Comparison of ENCODE assay signal across 14 cellular contexts in genomic region chr5:109403469-109403868, GRCh38.
"Had no signal": no experiment of that assay in that cellular context is flagged by ENCODE, and none has a peak within 500 bp of the region (broad histone marks: within the 10 kb centered on the region; RNA-seq: fewer than 3 reads in every experiment).

No MANE protein-coding gene starts in this region.

- H3K4me3 Mint-ChIP-seq: activated T-helper 1 cell treated with anti-CD3 and anti-CD28 coated beads, Interleukin-12 subunit alpha, Interleukin-12 subunit beta, Interleukin-2, Interleukin-4 antibody, amounts not matched to agents 30 ng/mL and 10 ng/mL and 1 ng/mL, durations not matched to agents 14 hours and 24 hours and 36 hours; dendritic cell treated with granulocyte-macrophage colony-stimulating factor and Interleukin-4, amounts not matched to agents 40 ng/mL and 50 ng/mL, for 4 days; nephron had no signal

- H3K27me3 ChIP-seq: cardiac muscle cell, right lobe of liver, thyroid gland had no signal

- ATAC-seq: left cardiac atrium, right lobe of liver had no signal

- H3K9me3 ChIP-seq: right lobe of liver, thyroid gland had no signal

- H3K27me3 Mint-ChIP-seq: dendritic cell treated with granulocyte-macrophage colony-stimulating factor and Interleukin-4, amounts not matched to agents 40 ng/mL and 50 ng/mL, for 4 days had no signal

- H2AFZ ChIP-seq: parathyroid adenoma had no signal

- H3K4me3 ChIP-seq: cardiac muscle cell, right lobe of liver, thyroid gland had no signal

- H3K9ac ChIP-seq: parathyroid adenoma had no signal

- H3K27ac Mint-ChIP-seq: activated T-helper 1 cell treated with anti-CD3 and anti-CD28 coated beads, Interleukin-12 subunit alpha, Interleukin-12 subunit beta, Interleukin-2, Interleukin-4 antibody, amounts not matched to agents 30 ng/mL and 10 ng/mL and 1 ng/mL, durations not matched to agents 14 hours and 24 hours and 36 hours; dendritic cell treated with granulocyte-macrophage colony-stimulating factor and Interleukin-4, amounts not matched to agents 40 ng/mL and 50 ng/mL, for 4 days; nephron had no signal

- DNase-seq: activated CD4-positive, alpha-beta T cell treated with anti-CD3 and anti-CD28 coated beads for 4 hours; activated CD8-positive, alpha-beta memory T cell treated with anti-CD3 and anti-CD28 coated beads, Interleukin-2, amount 50 U/mL, for 4 hours; left cardiac atrium; mesendoderm; right lobe of liver; small intestine; stimulated activated CD4-positive, alpha-beta T cell treated with anti-CD3 and anti-CD28 coated beads, Interleukin-4, amount 100 ng/mL, for 1 hour; thyroid gland; WERI-Rb-1 had no signal

- H3K9me3 Mint-ChIP-seq: activated T-helper 1 cell treated with anti-CD3 and anti-CD28 coated beads, Interleukin-12 subunit alpha, Interleukin-12 subunit beta, Interleukin-2, Interleukin-4 antibody, amounts not matched to agents 30 ng/mL and 10 ng/mL and 1 ng/mL, durations not matched to agents 14 hours and 24 hours and 36 hours; dendritic cell treated with granulocyte-macrophage colony-stimulating factor and Interleukin-4, amounts not matched to agents 40 ng/mL and 50 ng/mL, for 4 days had no signal

- H3K36me3 ChIP-seq: right lobe of liver, thyroid gland had no signal

- H3K27ac ChIP-seq: cardiac muscle cell, parathyroid adenoma, right lobe of liver, thyroid gland, WERI-Rb-1 had no signal
